Comparison of ENCODE assay signal across 14 cellular contexts in genomic region chr3:4841783-4842440, GRCh38.
DNase-seq lines count a peak whose midpoint lies in the region; ATAC-seq and TF ChIP-seq lines count a peak whose summit lies in the region.
"Had no signal": no experiment of that assay in that cellular context is flagged by ENCODE, and none has a peak within 500 bp of the region (broad histone marks: within the 10 kb centered on the region; RNA-seq: fewer than 3 reads in every experiment).

No MANE protein-coding gene starts in this region.

- POLR2A ChIA-PET in MCF 10A (lab: Yijun Ruan, JAX), result no interaction called here

- H3K79me2 ChIP-seq in mammary epithelial cell (ENCODE audit: insufficient read depth, low read length), result no peaks in the 10 kb centered on the region

- dilution Hi-C loops in mammary epithelial cell (cut with HindIII; ENCODE audit: low sequenced_read_pairs), result no loop called here

- H3K36me3 ChIP-seq in mammary epithelial cell (ENCODE audit: insufficient read depth, low read length), result no peaks in the 10 kb centered on the region
- peaks cover 5 to 37% of the 10 kb centered on the region in 2 donors for H3K36me3 ChIP-seq in gastroesophageal sphincter
- H3K36me3 ChIP-seq in tibial nerve, result peaks cover 0 to 12% (median 0%) of the 10 kb centered on the region in 3 donors
- H3K36me3 ChIP-seq in aorta (ENCODE audit: control insufficient read depth in 1 of 2, insufficient read depth in 2 of 2, low read length in 1 of 2), result peaks cover 6 to 7% of the 10 kb centered on the region in 2 donors

- ATAC-seq in gastroesophageal sphincter (no peak), aorta (ENCODE audit: low FRiP score) (no peak)

- no peaks in the 10 kb centered on the region for H3K4me1 Mint-ChIP-seq in MCF 10A (ENCODE audit: insufficient read depth, unreplicated experiment)
- peaks cover 89% of the 10 kb centered on the region for H3K4me1 Mint-ChIP-seq in activated naive CD8-positive, alpha-beta T cell treated with anti-CD3 and anti-CD28 coated beads for 36 hours

- no peak overlapping the region for H3K4me3 ChIP-seq in mammary epithelial cell (replicated peaks in 1 of 3; ENCODE audit: insufficient read depth in 1 of 3, low read depth in 2 of 3, low read length in 3 of 3)
- no peak overlapping the region for H3K4me3 ChIP-seq in gastroesophageal sphincter
- H3K4me3 ChIP-seq in tibial nerve, result no peak overlapping the region
- no peak overlapping the region for H3K4me3 ChIP-seq in aorta (ENCODE audit: low read length in 2 of 2)

- H3K9me3 Mint-ChIP-seq in MCF 10A (ENCODE audit: unreplicated experiment), result no peaks in the 10 kb centered on the region
- peaks cover 3% of the 10 kb centered on the region for H3K9me3 Mint-ChIP-seq in activated naive CD8-positive, alpha-beta T cell treated with anti-CD3 and anti-CD28 coated beads for 36 hours
- H3K9me3 Mint-ChIP-seq: type B pancreatic cell had no signal

- no peak overlapping the region for H2AFZ ChIP-seq in mammary epithelial cell (ENCODE audit: low read depth, low read length)

- TF ChIP-seq EP300 in gastroesophageal sphincter (IDR thresholded peaks at IDR 0.05) (no peak), tibial nerve (IDR thresholded peaks at IDR 0.05) (no peak)

- WGBS in mammary epithelial cell (ENCODE audit: low coverage, missing lambda C conversion rate), result 89% methylated on average over 3 of the region's 3 CpGs
- WGBS in gastroesophageal sphincter (ENCODE audit: low coverage in 1 of 2), 2 donors, result 81% methylated on average over 3 of the region's 3 CpGs
- 59 to 69% methylated on average over 3 of the region's 3 CpGs for WGBS in tibial nerve, 2 donors
- WGBS in aorta, 2 donors, result 91 to 98% methylated on average over 3 of the region's 3 CpGs

- TF ChIP-seq CTCF in mammary epithelial cell (conservative IDR thresholded peaks at IDR 0.05 in 1 of 2, IDR thresholded peaks at IDR 0.05 in 1 of 2; ENCODE audit: extremely low read depth in 1 of 2, insufficient read depth in 1 of 2, low read depth in 1 of 2, low read length in 2 of 2) (no peak), MCF 10A (IDR thresholded peaks at IDR 0.05; ENCODE audit: unreplicated experiment) (no peak), gastroesophageal sphincter (IDR thresholded peaks at IDR 0.05) (no peak), tibial nerve (IDR thresholded peaks at IDR 0.05) (no peak)

- no peaks in the 10 kb centered on the region for H3K36me3 Mint-ChIP-seq in MCF 10A (ENCODE audit: insufficient read depth, unreplicated experiment)
- peaks cover 73% of the 10 kb centered on the region for H3K36me3 Mint-ChIP-seq in activated naive CD8-positive, alpha-beta T cell treated with anti-CD3 and anti-CD28 coated beads for 36 hours

- H3K27me3 ChIP-seq in mammary epithelial cell (ENCODE audit: insufficient read depth, low read length), result no peaks in the 10 kb centered on the region
- no peaks in the 10 kb centered on the region for H3K27me3 ChIP-seq in gastroesophageal sphincter
- H3K27me3 ChIP-seq in tibial nerve, result no peaks in the 10 kb centered on the region
- no peaks in the 10 kb centered on the region for H3K27me3 ChIP-seq in aorta (ENCODE audit: control insufficient read depth in 1 of 2, insufficient read depth in 2 of 2, low read length in 1 of 2)

- TF ChIP-seq POLR2A in gastroesophageal sphincter (IDR thresholded peaks at IDR 0.05) (no peak), tibial nerve (IDR thresholded peaks at IDR 0.05) (no peak)

- no peaks in the 10 kb centered on the region for H3K27me3 Mint-ChIP-seq in MCF 10A (ENCODE audit: insufficient read depth, unreplicated experiment)
- no peaks in the 10 kb centered on the region for H3K27me3 Mint-ChIP-seq in activated naive CD8-positive, alpha-beta T cell treated with anti-CD3 and anti-CD28 coated beads for 36 hours
- H3K27me3 Mint-ChIP-seq: type B pancreatic cell had no signal

- peak; percentile 34 for DNase-seq in mammary epithelial cell
- no peak for DNase-seq in MCF 10A (ENCODE audit: unreplicated experiment)
- DNase-seq in activated naive CD8-positive, alpha-beta T cell treated with anti-CD3 and anti-CD28 coated beads for 36 hours, result no peak
- DNase-seq in tibial nerve (ENCODE audit: low spot score in 2 of 2), result no peak
- DNase-seq in aorta, result no peak
- DNase-seq in A172 (ENCODE audit: low spot score), result no peak
- no peak for DNase-seq in caudate nucleus (lab: John Stamatoyannopoulos, UW)
- DNase-seq: DMS153, kidney, NCI-H187 treated with DMSO at 0.1 percent for 48 hours, NCI-H748 treated with DMSO at 0.1 percent for 48 hours had no signal

- BruUV-seq in mammary epithelial cell (replicated peaks; lab: Mats Ljungman, UMichigan) (no TSS peak), MCF 10A (replicated peaks; lab: Mats Ljungman, UMichigan) (no TSS peak)

- H3K4me3 Mint-ChIP-seq in MCF 10A (ENCODE audit: unreplicated experiment), result no peak overlapping the region
- no peak overlapping the region for H3K4me3 Mint-ChIP-seq in activated naive CD8-positive, alpha-beta T cell treated with anti-CD3 and anti-CD28 coated beads for 36 hours
- H3K4me3 Mint-ChIP-seq: type B pancreatic cell had no signal

- intact Hi-C loops in mammary epithelial cell (cut with micrococcal nuclease), result no loop called here
- intact Hi-C loops in MCF 10A (cut with micrococcal nuclease), result no loop called here
- intact Hi-C loops in aorta (cut with DNase I), result no loop called here

- H3K4me1 ChIP-seq in mammary epithelial cell (ENCODE audit: insufficient read depth, low read length) (no peaks in the 10 kb centered on the region), gastroesophageal sphincter (no peaks in the 10 kb centered on the region), tibial nerve (peaks cover 0 to 36% (median 14%) of the 10 kb centered on the region in 4 donors), aorta (ENCODE audit: control insufficient read depth in 1 of 2, insufficient read depth in 2 of 2, low read length in 2 of 2) (no peaks in the 10 kb centered on the region)

- H3K27ac ChIP-seq in mammary epithelial cell (ENCODE audit: insufficient read depth, low read depth, low read length) (no peak overlapping the region), gastroesophageal sphincter (peak overlapping the region in 3 of 4 donors; percentile 1 to 29 (median 26)), tibial nerve (peak overlapping the region in 3 of 4 donors; percentile 48 to 81 (median 64)), aorta (ENCODE audit: low read depth in 1 of 2, low read length in 2 of 2) (no peak overlapping the region), caudate nucleus (ENCODE audit: low read depth, low read length) (no peak overlapping the region)
- H3K27ac ChIP-seq: RWPE1 had no signal

- no peak overlapping the region for H3K27ac Mint-ChIP-seq in MCF 10A (ENCODE audit: low read depth, unreplicated experiment)
- peak overlapping the region; percentile 98 for H3K27ac Mint-ChIP-seq in activated naive CD8-positive, alpha-beta T cell treated with anti-CD3 and anti-CD28 coated beads for 36 hours
- H3K27ac Mint-ChIP-seq: type B pancreatic cell had no signal

- in situ Hi-C loops in mammary epithelial cell (cut with MboI; ENCODE audit: low sequenced_read_pairs in 2 of 2), result no loop called here

- H3K9me3 ChIP-seq in mammary epithelial cell (replicated peaks; ENCODE audit: insufficient read depth, low read length), result no peaks in the 10 kb centered on the region
- no peaks in the 10 kb centered on the region for H3K9me3 ChIP-seq in gastroesophageal sphincter
- H3K9me3 ChIP-seq in tibial nerve, result no peaks in the 10 kb centered on the region
- no peaks in the 10 kb centered on the region for H3K9me3 ChIP-seq in aorta (ENCODE audit: control insufficient read depth, low read length)

- H4K20me1 ChIP-seq in mammary epithelial cell (ENCODE audit: insufficient read depth, low read length), result no peaks in the 10 kb centered on the region

- no peak overlapping the region for H3K9ac ChIP-seq in mammary epithelial cell (ENCODE audit: insufficient read depth, low read length)

- H3K4me2 ChIP-seq in mammary epithelial cell (ENCODE audit: insufficient read depth, low read depth, low read length), result no peak overlapping the region

- CTCF ChIA-PET in mammary epithelial cell (lab: Charles Lee; ENCODE audit: low non-redundant PET), result no interaction called here
- CTCF ChIA-PET in MCF 10A (lab: Yijun Ruan, JAX), result interaction anchor here (0.6 to 0.7 kb wide), 2 partner anchors 104 to 121 kb away, joined by 3 read pairs; no protein-coding TSS in a partner anchor

Comparison
In these comparisons a context has a peak if more than half of its experiments do, and no peak if none do; other contexts are left out.
1. H3K27ac ChIP-seq: peak in gastroesophageal sphincter (3 of 4) and tibial nerve (3 of 4); none in mammary epithelial cell (single experiment), aorta (0 of 2) and caudate nucleus (single experiment).